Comparison of ENCODE assay signal across 10 cellular contexts in genomic region chrX:45774961-45775360, GRCh38.
DNase-seq lines count a peak whose midpoint lies in the region; ATAC-seq, FAIRE-seq and TF ChIP-seq lines count a peak whose summit lies in the region.
"Had no signal": no experiment of that assay in that cellular context is flagged by ENCODE, and none has a peak within 500 bp of the region (broad histone marks: within the 10 kb centered on the region; RNA-seq: fewer than 3 reads in every experiment).

No MANE protein-coding gene starts in this region.

- TF ChIP-seq CTCF in AG10803 (conservative IDR thresholded peaks at IDR 0.05; ENCODE audit: low read length) (no peak), HFFc6 (IDR thresholded peaks at IDR 0.05) (no peak), astrocyte of the spinal cord (IDR thresholded peaks at IDR 0.05; ENCODE audit: low read depth, low read length) (no peak), lower lobe of right lung (IDR thresholded peaks at IDR 0.05) (no peak), D721Med (IDR thresholded peaks at IDR 0.05; ENCODE audit: insufficient read depth, missing control alignments) (no peak), body of pancreas (IDR thresholded peaks at IDR 0.05) (no peak)

- H3K4me1 ChIP-seq in lower lobe of right lung (peaks cover 26% of the 10 kb centered on the region), body of pancreas (peaks cover 14% of the 10 kb centered on the region)
- H3K4me1 ChIP-seq: psoas muscle had no signal

- peak; percentile 85 for DNase-seq in AG10803 (ENCODE audit: low read depth)
- DNase-seq in HFFc6, result peak; percentile 63
- DNase-seq in astrocyte of the spinal cord (ENCODE audit: low read depth, low spot score), result peak; percentile 82
- DNase-seq in lower lobe of right lung, result no peak
- no peak for DNase-seq in NCI-H1105 treated with DMSO at 0.1 percent for 48 hours (lab: John Stamatoyannopoulos, UW)
- no peak for DNase-seq in D721Med (ENCODE audit: insufficient read length, low spot score)
- DNase-seq in NCI-H1694 treated with DMSO at 0.1 percent for 48 hours (lab: John Stamatoyannopoulos, UW), result no peak
- DNase-seq in body of pancreas, result no peak
- DNase-seq: activated CD8-positive, alpha-beta memory T cell treated with anti-CD3 and anti-CD28 coated beads, Interleukin-2, amount 50 U/mL, for 48 hours had no signal

- no peaks in the 10 kb centered on the region for H3K9me3 ChIP-seq in lower lobe of right lung
- H3K9me3 ChIP-seq in body of pancreas, result no peaks in the 10 kb centered on the region
- H3K9me3 ChIP-seq: psoas muscle had no signal

- H3K27ac Mint-ChIP-seq in HFFc6, result peak overlapping the region; percentile 99

- in situ Hi-C loops in astrocyte of the spinal cord (cut with HindIII; ENCODE audit: low sequenced_read_pairs), result no loop called here

- H3K4me3 ChIP-seq in AG10803 (ENCODE audit: low read length) (peak overlapping the region; percentile 29), astrocyte of the spinal cord (ENCODE audit: low read depth, low read length) (no peak overlapping the region), lower lobe of right lung (no peak overlapping the region), body of pancreas (no peak overlapping the region)
- H3K4me3 ChIP-seq: psoas muscle had no signal

- ATAC-seq in lower lobe of right lung, result peak in 1 of 2 donors; percentile 13
- no peak for ATAC-seq in body of pancreas
- ATAC-seq: psoas muscle had no signal

- WGBS in body of pancreas, 2 donors, result 58 to 79% methylated on average over 5 of the region's 5 CpGs

- peaks cover 90% of the 10 kb centered on the region for H3K4me1 Mint-ChIP-seq in HFFc6 (ENCODE audit: low read depth)

- no peaks in the 10 kb centered on the region for H3K36me3 ChIP-seq in lower lobe of right lung
- no peaks in the 10 kb centered on the region for H3K36me3 ChIP-seq in body of pancreas (replicated peaks in 1 of 2; ENCODE audit: insufficient read depth in 1 of 2, low read depth in 2 of 2)

- no peak for TF ChIP-seq POLR2A in body of pancreas (IDR thresholded peaks at IDR 0.05)

- peaks cover 12% of the 10 kb centered on the region for H3K27me3 Mint-ChIP-seq in HFFc6 (ENCODE audit: insufficient read depth)

- H3K36me3 Mint-ChIP-seq in HFFc6 (ENCODE audit: low read depth), result peaks cover 32% of the 10 kb centered on the region

- H3K27me3 ChIP-seq in lower lobe of right lung (ENCODE audit: low read depth) (no peaks in the 10 kb centered on the region), body of pancreas (no peaks in the 10 kb centered on the region)

- H3K27ac ChIP-seq in lower lobe of right lung (peak overlapping the region; percentile 6), body of pancreas (no peak overlapping the region)
- H3K27ac ChIP-seq: psoas muscle had no signal

- intact Hi-C loops in lower lobe of right lung (cut with DNase I) (no loop called here), body of pancreas (cut with DNase I) (no loop called here)

- H3K9me3 Mint-ChIP-seq in HFFc6, result peaks cover 5% of the 10 kb centered on the region

- FAIRE-seq in D721Med (lab: Jason Lieb, UNC), result no peak

- peak overlapping the region; percentile 75 for H3K4me3 Mint-ChIP-seq in HFFc6

Comparison
In these comparisons a context has a peak if more than half of its experiments do, and no peak if none do; other contexts are left out.
1. DNase-seq: peak in AG10803 (single experiment), HFFc6 (single experiment) and astrocyte of the spinal cord (single experiment); none in lower lobe of right lung (single experiment), NCI-H1105 treated with DMSO at 0.1 percent for 48 hours (single experiment), D721Med (single experiment), NCI-H1694 treated with DMSO at 0.1 percent for 48 hours (single experiment) and body of pancreas (0 of 4).